In the genomic region with DNA sequence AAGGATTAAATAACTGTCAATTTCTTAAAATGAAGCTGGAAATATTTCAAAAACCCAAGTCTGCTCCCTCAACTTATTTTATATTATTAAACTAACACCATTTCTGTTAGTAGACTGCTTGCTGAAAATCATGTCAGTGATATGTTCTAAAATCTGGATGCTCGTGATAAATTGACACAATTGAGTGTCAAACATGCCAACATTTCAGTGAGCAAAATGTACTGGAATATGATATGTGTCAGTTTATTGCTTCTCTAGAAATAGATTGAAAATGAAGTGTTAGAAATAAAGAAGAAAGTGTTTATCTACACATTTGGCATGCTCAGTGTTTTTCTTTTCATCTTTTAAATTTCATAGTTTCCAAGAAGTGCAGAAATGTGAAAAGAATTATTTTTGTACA, we compare ENCODE assay signal across 24 cellular contexts.
"Had no signal": no experiment of that assay in that cellular context is flagged by ENCODE, and none has a peak within 500 bp of the region (broad histone marks: within the 10 kb centered on the region; RNA-seq: fewer than 3 reads in every experiment).

No MANE protein-coding gene starts in this region.

- H3K27ac ChIP-seq: colonic mucosa, epithelial cell of prostate, esophagus squamous epithelium, gastrocnemius medialis, left lung, lower lobe of right lung had no signal

- H3K4me3 ChIP-seq: colonic mucosa, esophagus squamous epithelium, gastrocnemius medialis, left lung, lower lobe of right lung had no signal

- DNase-seq: colonic mucosa; cortex of kidney; effector CD8-positive, alpha-beta T cell; effector memory CD8-positive, alpha-beta T cell; endodermal cell; erythroblast; esophagus squamous epithelium; foreskin fibroblast; foreskin melanocyte; gastrocnemius medialis; glutamatergic neuron; head of caudate nucleus; heart right ventricle; hippocampal formation; left cardiac atrium; left lung; left ventricle myocardium superior; lower lobe of right lung; mesendoderm; midbrain had no signal

- H3K4me1 ChIP-seq: colonic mucosa, esophagus squamous epithelium, gastrocnemius medialis, heart right ventricle, left lung, lower lobe of right lung had no signal

- FAIRE-seq: endometrium, islet of Langerhans, keratinocyte had no signal

- H3K9me3 ChIP-seq: colonic mucosa, esophagus squamous epithelium, gastrocnemius medialis, lower lobe of right lung had no signal

- H3K36me3 ChIP-seq: colonic mucosa, esophagus squamous epithelium, gastrocnemius medialis, heart right ventricle, left lung, lower lobe of right lung had no signal

- H3K27me3 ChIP-seq: colonic mucosa, esophagus squamous epithelium, gastrocnemius medialis, heart right ventricle, left lung had no signal
